1 cellular context compared by ENCODE assay signal in the genomic region with DNA sequence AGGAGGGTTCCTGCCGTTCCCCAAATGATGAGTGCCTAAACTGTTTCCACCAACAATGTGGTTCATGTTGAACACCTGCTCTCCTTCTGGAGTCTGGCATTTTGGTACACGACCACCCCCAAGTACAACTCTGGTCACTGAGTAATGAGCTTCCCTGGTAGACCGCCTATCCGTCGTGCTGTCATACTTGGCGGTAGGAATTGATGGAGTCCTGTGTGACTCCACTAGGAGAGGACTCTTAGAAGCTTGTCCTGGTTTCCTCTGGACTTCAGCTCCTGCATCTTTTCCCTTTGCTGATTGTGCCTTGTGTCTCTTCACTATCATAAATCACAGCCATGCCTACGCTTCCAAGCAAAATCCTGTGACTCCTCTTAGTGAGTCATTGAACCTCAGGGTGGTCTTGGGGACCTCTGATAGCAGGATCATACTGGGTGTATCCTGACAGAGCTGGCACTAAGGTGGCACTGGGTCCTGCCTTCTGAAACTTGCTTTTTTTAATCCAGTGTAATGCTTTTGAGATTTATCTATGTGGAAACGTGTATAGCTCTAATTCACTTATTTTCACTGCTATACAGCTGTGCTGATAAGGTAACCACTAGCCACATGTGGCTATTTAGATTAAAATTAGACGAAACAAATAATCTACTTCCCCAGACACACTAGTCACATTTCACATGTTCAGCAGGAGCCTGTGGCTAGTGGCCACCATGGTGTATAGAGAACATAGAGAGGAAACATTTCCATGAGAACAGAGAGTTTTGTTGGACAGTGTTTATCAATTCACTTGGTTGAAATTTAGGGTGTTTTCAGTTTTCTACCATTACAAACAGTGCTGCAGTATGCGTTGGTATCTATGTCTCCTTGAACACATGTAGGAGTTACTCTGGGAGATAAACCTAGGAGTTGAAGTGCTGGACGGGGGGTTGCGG.
TF ChIP-seq lines count a peak whose summit lies in the region.

No MANE protein-coding gene starts in this region.

TF ChIP-seq in K562, 482 proteins besides CTCF, POLR2A, EP300 and RAD21 (continued from another document and continues in another):
- TF ChIP-seq, protein P1, sequence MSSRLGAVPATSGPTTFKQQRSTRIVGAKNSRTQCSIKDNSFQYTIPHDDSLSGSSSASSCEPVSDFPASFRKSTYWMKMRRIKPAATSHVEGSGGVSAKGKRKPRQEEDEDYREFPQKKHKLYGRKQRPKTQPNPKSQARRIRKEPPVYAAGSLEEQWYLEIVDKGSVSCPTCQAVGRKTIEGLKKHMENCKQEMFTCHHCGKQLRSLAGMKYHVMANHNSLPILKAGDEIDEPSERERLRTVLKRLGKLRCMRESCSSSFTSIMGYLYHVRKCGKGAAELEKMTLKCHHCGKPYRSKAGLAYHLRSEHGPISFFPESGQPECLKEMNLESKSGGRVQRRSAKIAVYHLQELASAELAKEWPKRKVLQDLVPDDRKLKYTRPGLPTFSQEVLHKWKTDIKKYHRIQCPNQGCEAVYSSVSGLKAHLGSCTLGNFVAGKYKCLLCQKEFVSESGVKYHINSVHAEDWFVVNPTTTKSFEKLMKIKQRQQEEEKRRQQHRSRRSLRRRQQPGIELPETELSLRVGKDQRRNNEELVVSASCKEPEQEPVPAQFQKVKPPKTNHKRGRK (tag; IDR thresholded peaks at IDR 0.05), result no peak
- no peak for TF ChIP-seq RFX5 (IDR thresholded peaks at IDR 0.05; ENCODE audit: low read depth, low read length)
- peak; percentile 84 for TF ChIP-seq HMGN3 (IDR thresholded peaks at IDR 0.05; ENCODE audit: borderline replicate concordance, extremely low read depth, insufficient read length, low read depth, low read length)
- TF ChIP-seq SMARCC2 (IDR thresholded peaks at IDR 0.05; ENCODE audit: low read depth), result peak; percentile 63; the same call in 1 of the 2 replicates
- 0 out of 2 replicates have a peak, but pooled peaks have one; percentile 30 for TF ChIP-seq ETV1 (tag; conservative IDR thresholded peaks at IDR 0.05; ENCODE audit: low read depth)
- TF ChIP-seq ZNF584 (CRISPR knock-in tag; IDR thresholded peaks at IDR 0.05; ENCODE audit: low read depth), result peak; percentile 91
- TF ChIP-seq KDM1A (IDR thresholded peaks at IDR 0.05), result peak; percentile 100
- TF ChIP-seq, protein P2, sequence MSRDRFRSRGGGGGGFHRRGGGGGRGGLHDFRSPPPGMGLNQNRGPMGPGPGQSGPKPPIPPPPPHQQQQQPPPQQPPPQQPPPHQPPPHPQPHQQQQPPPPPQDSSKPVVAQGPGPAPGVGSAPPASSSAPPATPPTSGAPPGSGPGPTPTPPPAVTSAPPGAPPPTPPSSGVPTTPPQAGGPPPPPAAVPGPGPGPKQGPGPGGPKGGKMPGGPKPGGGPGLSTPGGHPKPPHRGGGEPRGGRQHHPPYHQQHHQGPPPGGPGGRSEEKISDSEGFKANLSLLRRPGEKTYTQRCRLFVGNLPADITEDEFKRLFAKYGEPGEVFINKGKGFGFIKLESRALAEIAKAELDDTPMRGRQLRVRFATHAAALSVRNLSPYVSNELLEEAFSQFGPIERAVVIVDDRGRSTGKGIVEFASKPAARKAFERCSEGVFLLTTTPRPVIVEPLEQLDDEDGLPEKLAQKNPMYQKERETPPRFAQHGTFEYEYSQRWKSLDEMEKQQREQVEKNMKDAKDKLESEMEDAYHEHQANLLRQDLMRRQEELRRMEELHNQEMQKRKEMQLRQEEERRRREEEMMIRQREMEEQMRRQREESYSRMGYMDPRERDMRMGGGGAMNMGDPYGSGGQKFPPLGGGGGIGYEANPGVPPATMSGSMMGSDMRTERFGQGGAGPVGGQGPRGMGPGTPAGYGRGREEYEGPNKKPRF (IDR thresholded peaks at IDR 0.05; ENCODE audit: low read depth, low read length), result no peak
- TF ChIP-seq JUND (IDR thresholded peaks at IDR 0.05; ENCODE audit: borderline replicate concordance, low read depth, low read length), result peak; percentile 48; the same call in 1 of the 2 replicates
- TF ChIP-seq JUND (tag; IDR thresholded peaks at IDR 0.05; ENCODE audit: borderline replicate concordance, low read depth, low read length), result peak; percentile 38; the same call in 1 of the 3 replicates
- TF ChIP-seq TARDBP (IDR thresholded peaks at IDR 0.05), result peak; percentile 58; the same call in 1 of the 2 replicates
- TF ChIP-seq CBFA2T2 (conservative IDR thresholded peaks at IDR 0.05), result peak; percentile 93
- peak; percentile 62 for TF ChIP-seq EGR1 (conservative IDR thresholded peaks at IDR 0.05)
- TF ChIP-seq, protein P3, sequence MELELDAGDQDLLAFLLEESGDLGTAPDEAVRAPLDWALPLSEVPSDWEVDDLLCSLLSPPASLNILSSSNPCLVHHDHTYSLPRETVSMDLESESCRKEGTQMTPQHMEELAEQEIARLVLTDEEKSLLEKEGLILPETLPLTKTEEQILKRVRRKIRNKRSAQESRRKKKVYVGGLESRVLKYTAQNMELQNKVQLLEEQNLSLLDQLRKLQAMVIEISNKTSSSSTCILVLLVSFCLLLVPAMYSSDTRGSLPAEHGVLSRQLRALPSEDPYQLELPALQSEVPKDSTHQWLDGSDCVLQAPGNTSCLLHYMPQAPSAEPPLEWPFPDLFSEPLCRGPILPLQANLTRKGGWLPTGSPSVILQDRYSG (tag; conservative IDR thresholded peaks at IDR 0.05; ENCODE audit: low read depth), result peak; percentile 73; the same call in 1 of the 2 replicates
- 0 out of 2 replicates have a peak, but pooled peaks have one; percentile 32 for TF ChIP-seq MTA3 (IDR thresholded peaks at IDR 0.05; ENCODE audit: borderline replicate concordance)
- no peak for TF ChIP-seq ZNF79 (CRISPR knock-in tag; IDR thresholded peaks at IDR 0.05; ENCODE audit: low read depth)
- no peak for TF ChIP-seq NBN (IDR thresholded peaks at IDR 0.05; ENCODE audit: low read depth)
- TF ChIP-seq MCM3 (IDR thresholded peaks at IDR 0.05), result no peak
- TF ChIP-seq, protein P4, sequence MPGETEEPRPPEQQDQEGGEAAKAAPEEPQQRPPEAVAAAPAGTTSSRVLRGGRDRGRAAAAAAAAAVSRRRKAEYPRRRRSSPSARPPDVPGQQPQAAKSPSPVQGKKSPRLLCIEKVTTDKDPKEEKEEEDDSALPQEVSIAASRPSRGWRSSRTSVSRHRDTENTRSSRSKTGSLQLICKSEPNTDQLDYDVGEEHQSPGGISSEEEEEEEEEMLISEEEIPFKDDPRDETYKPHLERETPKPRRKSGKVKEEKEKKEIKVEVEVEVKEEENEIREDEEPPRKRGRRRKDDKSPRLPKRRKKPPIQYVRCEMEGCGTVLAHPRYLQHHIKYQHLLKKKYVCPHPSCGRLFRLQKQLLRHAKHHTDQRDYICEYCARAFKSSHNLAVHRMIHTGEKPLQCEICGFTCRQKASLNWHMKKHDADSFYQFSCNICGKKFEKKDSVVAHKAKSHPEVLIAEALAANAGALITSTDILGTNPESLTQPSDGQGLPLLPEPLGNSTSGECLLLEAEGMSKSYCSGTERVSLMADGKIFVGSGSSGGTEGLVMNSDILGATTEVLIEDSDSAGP (CRISPR knock-in tag; IDR thresholded peaks at IDR 0.05), result no peak
- TF ChIP-seq PTRF (tag; IDR thresholded peaks at IDR 0.05), result no peak
- TF ChIP-seq GATAD2B (IDR thresholded peaks at IDR 0.05; ENCODE audit: borderline replicate concordance), result no peak
- no peak for TF ChIP-seq ZNF24 (IDR thresholded peaks at IDR 0.05)
- TF ChIP-seq PCBP2 (IDR thresholded peaks at IDR 0.05; ENCODE audit: low read depth, low read length, poor library complexity, severe bottlenecking), result no peak
- no peak for TF ChIP-seq ASH1L (IDR thresholded peaks at IDR 0.05; ENCODE audit: borderline replicate concordance, low read depth, partially characterized antibody)
- TF ChIP-seq MAFG (tag; conservative IDR thresholded peaks at IDR 0.05), result no peak
- no peak for TF ChIP-seq TSC22D4 (tag; IDR thresholded peaks at IDR 0.05)
- no peak for TF ChIP-seq PHF20 (IDR thresholded peaks at IDR 0.05; ENCODE audit: partially characterized antibody)
- peak; percentile 62 for TF ChIP-seq POLR2AphosphoS5 (IDR thresholded peaks at IDR 0.05; ENCODE audit: control insufficient read depth, insufficient read depth, low read depth, low read length)
- no peak for TF ChIP-seq POLR2H (tag; IDR thresholded peaks at IDR 0.05; ENCODE audit: low read depth)
- TF ChIP-seq CHD4 (IDR thresholded peaks at IDR 0.05; ENCODE audit: insufficient read depth, insufficient replicate concordance, low read depth, low read length, poor library complexity, severe bottlenecking), result no peak
- TF ChIP-seq DACH1 (IDR thresholded peaks at IDR 0.05; ENCODE audit: partially characterized antibody), result peak; percentile 26
- TF ChIP-seq NELFE (IDR thresholded peaks at IDR 0.05; ENCODE audit: insufficient read depth, insufficient read length), result no peak
- TF ChIP-seq, protein P5, sequence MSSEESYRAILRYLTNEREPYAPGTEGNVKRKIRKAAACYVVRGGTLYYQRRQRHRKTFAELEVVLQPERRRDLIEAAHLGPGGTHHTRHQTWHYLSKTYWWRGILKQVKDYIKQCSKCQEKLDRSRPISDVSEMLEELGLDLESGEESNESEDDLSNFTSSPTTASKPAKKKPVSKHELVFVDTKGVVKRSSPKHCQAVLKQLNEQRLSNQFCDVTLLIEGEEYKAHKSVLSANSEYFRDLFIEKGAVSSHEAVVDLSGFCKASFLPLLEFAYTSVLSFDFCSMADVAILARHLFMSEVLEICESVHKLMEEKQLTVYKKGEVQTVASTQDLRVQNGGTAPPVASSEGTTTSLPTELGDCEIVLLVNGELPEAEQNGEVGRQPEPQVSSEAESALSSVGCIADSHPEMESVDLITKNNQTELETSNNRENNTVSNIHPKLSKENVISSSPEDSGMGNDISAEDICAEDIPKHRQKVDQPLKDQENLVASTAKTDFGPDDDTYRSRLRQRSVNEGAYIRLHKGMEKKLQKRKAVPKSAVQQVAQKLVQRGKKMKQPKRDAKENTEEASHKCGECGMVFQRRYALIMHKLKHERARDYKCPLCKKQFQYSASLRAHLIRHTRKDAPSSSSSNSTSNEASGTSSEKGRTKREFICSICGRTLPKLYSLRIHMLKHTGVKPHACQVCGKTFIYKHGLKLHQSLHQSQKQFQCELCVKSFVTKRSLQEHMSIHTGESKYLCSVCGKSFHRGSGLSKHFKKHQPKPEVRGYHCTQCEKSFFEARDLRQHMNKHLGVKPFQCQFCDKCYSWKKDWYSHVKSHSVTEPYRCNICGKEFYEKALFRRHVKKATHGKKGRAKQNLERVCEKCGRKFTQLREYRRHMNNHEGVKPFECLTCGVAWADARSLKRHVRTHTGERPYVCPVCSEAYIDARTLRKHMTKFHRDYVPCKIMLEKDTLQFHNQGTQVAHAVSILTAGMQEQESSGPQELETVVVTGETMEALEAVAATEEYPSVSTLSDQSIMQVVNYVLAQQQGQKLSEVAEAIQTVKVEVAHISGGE (CRISPR knock-in tag; IDR thresholded peaks at IDR 0.05), result peak in 1 of 3 experiments; percentile 69; a peak in 2 of 6 replicates
- TF ChIP-seq NUFIP1 (IDR thresholded peaks at IDR 0.05; ENCODE audit: partially characterized antibody), result no peak
- no peak for TF ChIP-seq ZNF445 (CRISPR knock-in tag; IDR thresholded peaks at IDR 0.05; ENCODE audit: low read depth)
- no peak for TF ChIP-seq BRCA1 (IDR thresholded peaks at IDR 0.05)
- TF ChIP-seq BRCA1 (CRISPR knock-in tag; IDR thresholded peaks at IDR 0.05), result no peak
- TF ChIP-seq GTF2F1 (IDR thresholded peaks at IDR 0.05; ENCODE audit: low read depth, low read length), result no peak
- TF ChIP-seq, protein P6, sequence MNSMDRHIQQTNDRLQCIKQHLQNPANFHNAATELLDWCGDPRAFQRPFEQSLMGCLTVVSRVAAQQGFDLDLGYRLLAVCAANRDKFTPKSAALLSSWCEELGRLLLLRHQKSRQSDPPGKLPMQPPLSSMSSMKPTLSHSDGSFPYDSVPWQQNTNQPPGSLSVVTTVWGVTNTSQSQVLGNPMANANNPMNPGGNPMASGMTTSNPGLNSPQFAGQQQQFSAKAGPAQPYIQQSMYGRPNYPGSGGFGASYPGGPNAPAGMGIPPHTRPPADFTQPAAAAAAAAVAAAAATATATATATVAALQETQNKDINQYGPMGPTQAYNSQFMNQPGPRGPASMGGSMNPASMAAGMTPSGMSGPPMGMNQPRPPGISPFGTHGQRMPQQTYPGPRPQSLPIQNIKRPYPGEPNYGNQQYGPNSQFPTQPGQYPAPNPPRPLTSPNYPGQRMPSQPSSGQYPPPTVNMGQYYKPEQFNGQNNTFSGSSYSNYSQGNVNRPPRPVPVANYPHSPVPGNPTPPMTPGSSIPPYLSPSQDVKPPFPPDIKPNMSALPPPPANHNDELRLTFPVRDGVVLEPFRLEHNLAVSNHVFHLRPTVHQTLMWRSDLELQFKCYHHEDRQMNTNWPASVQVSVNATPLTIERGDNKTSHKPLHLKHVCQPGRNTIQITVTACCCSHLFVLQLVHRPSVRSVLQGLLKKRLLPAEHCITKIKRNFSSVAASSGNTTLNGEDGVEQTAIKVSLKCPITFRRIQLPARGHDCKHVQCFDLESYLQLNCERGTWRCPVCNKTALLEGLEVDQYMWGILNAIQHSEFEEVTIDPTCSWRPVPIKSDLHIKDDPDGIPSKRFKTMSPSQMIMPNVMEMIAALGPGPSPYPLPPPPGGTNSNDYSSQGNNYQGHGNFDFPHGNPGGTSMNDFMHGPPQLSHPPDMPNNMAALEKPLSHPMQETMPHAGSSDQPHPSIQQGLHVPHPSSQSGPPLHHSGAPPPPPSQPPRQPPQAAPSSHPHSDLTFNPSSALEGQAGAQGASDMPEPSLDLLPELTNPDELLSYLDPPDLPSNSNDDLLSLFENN (IDR thresholded peaks at IDR 0.05; ENCODE audit: low read depth in 2 of 2, low read length in 2 of 2), result peak in 1 of 2 experiments; percentile 57; a peak in 1 of 4 replicates
- no peak for TF ChIP-seq FIP1L1 (IDR thresholded peaks at IDR 0.05; ENCODE audit: low read depth, low read length, poor library complexity, severe bottlenecking)
- 0 out of 2 replicates have a peak, but pooled peaks have one; percentile 59 for TF ChIP-seq DMBX1 (CRISPR knock-in tag; IDR thresholded peaks at IDR 0.05; ENCODE audit: borderline replicate concordance)
- TF ChIP-seq, protein P7, sequence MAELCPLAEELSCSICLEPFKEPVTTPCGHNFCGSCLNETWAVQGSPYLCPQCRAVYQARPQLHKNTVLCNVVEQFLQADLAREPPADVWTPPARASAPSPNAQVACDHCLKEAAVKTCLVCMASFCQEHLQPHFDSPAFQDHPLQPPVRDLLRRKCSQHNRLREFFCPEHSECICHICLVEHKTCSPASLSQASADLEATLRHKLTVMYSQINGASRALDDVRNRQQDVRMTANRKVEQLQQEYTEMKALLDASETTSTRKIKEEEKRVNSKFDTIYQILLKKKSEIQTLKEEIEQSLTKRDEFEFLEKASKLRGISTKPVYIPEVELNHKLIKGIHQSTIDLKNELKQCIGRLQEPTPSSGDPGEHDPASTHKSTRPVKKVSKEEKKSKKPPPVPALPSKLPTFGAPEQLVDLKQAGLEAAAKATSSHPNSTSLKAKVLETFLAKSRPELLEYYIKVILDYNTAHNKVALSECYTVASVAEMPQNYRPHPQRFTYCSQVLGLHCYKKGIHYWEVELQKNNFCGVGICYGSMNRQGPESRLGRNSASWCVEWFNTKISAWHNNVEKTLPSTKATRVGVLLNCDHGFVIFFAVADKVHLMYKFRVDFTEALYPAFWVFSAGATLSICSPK (IDR thresholded peaks at IDR 0.05; ENCODE audit: borderline replicate concordance), result no peak
- no peak for TF ChIP-seq ZNF384 (IDR thresholded peaks at IDR 0.05; ENCODE audit: low read depth, low read length)
- TF ChIP-seq, protein P8, sequence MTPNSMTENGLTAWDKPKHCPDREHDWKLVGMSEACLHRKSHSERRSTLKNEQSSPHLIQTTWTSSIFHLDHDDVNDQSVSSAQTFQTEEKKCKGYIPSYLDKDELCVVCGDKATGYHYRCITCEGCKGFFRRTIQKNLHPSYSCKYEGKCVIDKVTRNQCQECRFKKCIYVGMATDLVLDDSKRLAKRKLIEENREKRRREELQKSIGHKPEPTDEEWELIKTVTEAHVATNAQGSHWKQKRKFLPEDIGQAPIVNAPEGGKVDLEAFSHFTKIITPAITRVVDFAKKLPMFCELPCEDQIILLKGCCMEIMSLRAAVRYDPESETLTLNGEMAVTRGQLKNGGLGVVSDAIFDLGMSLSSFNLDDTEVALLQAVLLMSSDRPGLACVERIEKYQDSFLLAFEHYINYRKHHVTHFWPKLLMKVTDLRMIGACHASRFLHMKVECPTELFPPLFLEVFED (CRISPR knock-in tag; conservative IDR thresholded peaks at IDR 0.05), result no peak
- TF ChIP-seq SMAD4 (CRISPR knock-in tag; conservative IDR thresholded peaks at IDR 0.05), result peak; percentile 98
